Comparison of ENCODE assay signal across 13 cellular contexts in the genomic region with DNA sequence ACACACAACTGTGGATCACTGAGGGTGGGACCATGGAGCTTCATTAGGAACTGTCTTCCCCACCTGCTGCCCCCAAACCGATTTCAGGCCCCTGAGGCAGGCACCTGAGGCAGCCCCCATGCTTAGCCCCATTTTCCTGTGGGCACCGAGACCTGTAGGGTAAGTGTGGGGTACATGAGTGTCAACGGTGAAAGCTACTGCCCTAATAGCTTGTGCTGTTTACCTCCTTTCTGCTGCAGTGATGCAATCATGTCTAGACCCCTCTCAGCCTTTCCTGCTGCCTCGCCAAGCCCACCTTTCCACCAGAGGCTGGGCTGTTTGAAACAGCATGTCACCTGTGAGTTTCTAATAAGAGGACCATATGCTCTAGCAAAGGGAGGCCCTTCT. TPM values are rescaled to one million over a fixed set of nuclear protein-coding genes. Genes with fewer than 3 reads are reported as not detected.
DNase-seq lines count a peak whose midpoint lies in the region; ATAC-seq and TF ChIP-seq lines count a peak whose summit lies in the region.
"Had no signal": no experiment of that assay in that cellular context is flagged by ENCODE, and none has a peak within 500 bp of the region (broad histone marks: within the 10 kb centered on the region; RNA-seq: fewer than 3 reads in every experiment).

No MANE protein-coding gene starts in this region.

- H3K4me3 ChIP-seq in GM23338 (no peak overlapping the region), neural cell (ENCODE audit: low read length) (no peak overlapping the region), lower lobe of right lung (no peak overlapping the region)

- H3K36me3 Mint-ChIP-seq in GM23338 (ENCODE audit: low read depth): peaks cover 3% of the 10 kb centered on the region; the same call in 1 of the 3 replicates
- no peaks in the 10 kb centered on the region; the same call in 1 of the 2 replicates for H3K36me3 Mint-ChIP-seq in WTC11
- H3K36me3 Mint-ChIP-seq in glutamatergic neuron (ENCODE audit: unreplicated experiment): no peaks in the 10 kb centered on the region
- H3K36me3 Mint-ChIP-seq: CD4-positive, CD25-positive, alpha-beta regulatory T cell had no signal

- H3K36me3 ChIP-seq in GM23338 (ENCODE audit: insufficient read depth) (no peaks in the 10 kb centered on the region), neural cell (ENCODE audit: insufficient read depth, low read length) (no peaks in the 10 kb centered on the region), lower lobe of right lung (no peaks in the 10 kb centered on the region)

- ATAC-seq in GM23338 (no peak), WTC11 (no peak), lower lobe of right lung (no peak), HG03342 (IDR thresholded peaks at IDR 0.05; ENCODE audit: unreplicated experiment) (no peak)

- peaks cover 73% of the 10 kb centered on the region for H3K4me1 ChIP-seq in GM23338 (ENCODE audit: insufficient read depth)
- no peaks in the 10 kb centered on the region for H3K4me1 ChIP-seq in lower lobe of right lung

- H3K79me2 ChIP-seq in GM23338 (replicated peaks; ENCODE audit: insufficient read depth) (no peaks in the 10 kb centered on the region), neural cell (replicated peaks; ENCODE audit: insufficient read depth, low read length) (no peaks in the 10 kb centered on the region)

- H3K4me2 ChIP-seq in GM23338 (peak overlapping the region; percentile 31; the same call in 1 of the 2 replicates), neural cell (ENCODE audit: low read length) (no peak overlapping the region)

- H3K27ac Mint-ChIP-seq in GM23338: peak overlapping the region; percentile 87
- peak overlapping the region; percentile 96 for H3K27ac Mint-ChIP-seq in WTC11
- H3K27ac Mint-ChIP-seq in glutamatergic neuron (ENCODE audit: unreplicated experiment): peak overlapping the region; percentile 92
- H3K27ac Mint-ChIP-seq: CD4-positive, CD25-positive, alpha-beta regulatory T cell had no signal

- H3K9me2 ChIP-seq in GM23338 (ENCODE audit: insufficient read depth): no peaks in the 10 kb centered on the region
- no peaks in the 10 kb centered on the region for H3K9me2 ChIP-seq in neural cell (ENCODE audit: insufficient read depth, low read length)

- H3K9ac ChIP-seq in neural cell (ENCODE audit: low read length): no peak overlapping the region

- intact Hi-C loops in posterior cingulate gyrus (cut with DNase I) (no loop called here), lower lobe of right lung (cut with DNase I) (no loop called here)

- TF ChIP-seq EP300 in neural cell (conservative IDR thresholded peaks at IDR 0.05; ENCODE audit: poor library complexity, severe bottlenecking): no peak

- H4K20me1 ChIP-seq in GM23338 (replicated peaks; ENCODE audit: insufficient read depth) (no peaks in the 10 kb centered on the region), neural cell (ENCODE audit: insufficient read depth) (peaks cover 2% of the 10 kb centered on the region)

- H3K9me3 Mint-ChIP-seq in GM23338 (no peaks in the 10 kb centered on the region), WTC11 (no peaks in the 10 kb centered on the region), glutamatergic neuron (ENCODE audit: unreplicated experiment) (peaks cover 15% of the 10 kb centered on the region)

- H3K4me1 Mint-ChIP-seq in GM23338 (peaks cover 77% of the 10 kb centered on the region), WTC11 (peaks cover 82% of the 10 kb centered on the region), glutamatergic neuron (ENCODE audit: low read depth, unreplicated experiment) (peaks cover 57% of the 10 kb centered on the region)
- H3K4me1 Mint-ChIP-seq: CD4-positive, CD25-positive, alpha-beta regulatory T cell had no signal

- CTCF ChIA-PET in WTC11 (lab: Charles Lee): interaction anchor here (1.0 to 4.0 kb wide), 7 partner anchors 18 to 138 kb away, joined by 3 to 31 read pairs (median 5); no protein-coding TSS in a partner anchor

- no peaks in the 10 kb centered on the region for H3K27me3 ChIP-seq in GM23338 (ENCODE audit: insufficient read depth)
- no peaks in the 10 kb centered on the region for H3K27me3 ChIP-seq in neural cell (ENCODE audit: insufficient read depth, low read depth, low read length)
- no peaks in the 10 kb centered on the region for H3K27me3 ChIP-seq in lower lobe of right lung (ENCODE audit: low read depth)

- H3K27me3 Mint-ChIP-seq in GM23338 (ENCODE audit: insufficient read depth, low read depth, poor library complexity): peaks cover 9% of the 10 kb centered on the region
- H3K27me3 Mint-ChIP-seq in WTC11 (ENCODE audit: low read depth): peaks cover 2% of the 10 kb centered on the region; the same call in 1 of the 2 replicates
- peaks cover 9% of the 10 kb centered on the region for H3K27me3 Mint-ChIP-seq in glutamatergic neuron (ENCODE audit: unreplicated experiment)

- H3F3A ChIP-seq in GM23338 (replicated peaks; ENCODE audit: low read depth) (no peaks in the 10 kb centered on the region; the same call in 1 of the 2 replicates), neural cell (ENCODE audit: insufficient read depth, low read length, poor library complexity, severe bottlenecking) (no peaks in the 10 kb centered on the region)

- TF ChIP-seq RAD21 in neural cell (conservative IDR thresholded peaks at IDR 0.05): no peak

- H3K9me3 ChIP-seq in neural cell (ENCODE audit: low read length) (no peaks in the 10 kb centered on the region), lower lobe of right lung (no peaks in the 10 kb centered on the region)

- H3K27ac ChIP-seq in GM23338 (ENCODE audit: low read depth) (peak overlapping the region; percentile 84), neural cell (ENCODE audit: low read length) (peak overlapping the region; percentile 18), lower lobe of right lung (no peak overlapping the region)

- TF ChIP-seq CTCF in GM23338 (conservative IDR thresholded peaks at IDR 0.05; ENCODE audit: low read depth in 2 of 2): no peak
- TF ChIP-seq CTCF in WTC11 (IDR thresholded peaks at IDR 0.05): no peak
- TF ChIP-seq CTCF in glutamatergic neuron (IDR thresholded peaks at IDR 0.05; ENCODE audit: partially characterized antibody, unreplicated experiment): no peak
- TF ChIP-seq CTCF in neural cell (IDR thresholded peaks at IDR 0.05; ENCODE audit: poor library complexity, severe bottlenecking): no peak
- no peak for TF ChIP-seq CTCF in lower lobe of right lung (IDR thresholded peaks at IDR 0.05)

- DNase-seq in GM23338 (ENCODE audit: low spot score) (no peak), WTC11 (ENCODE audit: low spot score) (no peak), glutamatergic neuron (no peak), posterior cingulate gyrus (no peak), lower lobe of right lung (no peak)
- no peak for DNase-seq in effector CD4-positive, alpha-beta T cell
- DNase-seq: CD4-positive, CD25-positive, alpha-beta regulatory T cell; KG1; NCI-H1092 treated with DMSO at 0.1 percent for 48 hours; SHP77 treated with DMSO at 0.1 percent for 48 hours had no signal

- 0 out of 2 replicates have a peak overlapping the region, but pooled peaks have one; percentile 6 for H2AFZ ChIP-seq in GM23338
- no peak overlapping the region for H2AFZ ChIP-seq in neural cell (ENCODE audit: low read depth, low read length)

- POLR2A ChIA-PET in WTC11 (lab: Charles Lee): interaction anchor here (1.0 to 1.1 kb wide), 3 partner anchors 11 to 429 kb away, joined by 3 to 4 read pairs (median 3); partner anchors contain the start of gene PIK3C2B

- H3K4me3 Mint-ChIP-seq in GM23338 (peak overlapping the region; percentile 13; the same call in 2 of the 3 replicates), WTC11 (0 out of 2 replicates have a peak overlapping the region, but pooled peaks have one; percentile 8), glutamatergic neuron (ENCODE audit: unreplicated experiment) (peak overlapping the region; percentile 50)
- H3K4me3 Mint-ChIP-seq: CD4-positive, CD25-positive, alpha-beta regulatory T cell had no signal

TF ChIP-seq in GM23338, 12 proteins besides CTCF, POLR2A, EP300 and RAD21 (continues in another document):
- TF ChIP-seq CREB1 (CRISPR knock-in tag; IDR thresholded peaks at IDR 0.05; ENCODE audit: low read depth) (no peak), EZH2 (IDR thresholded peaks at IDR 0.05; ENCODE audit: low read depth, unreplicated experiment) (no peak), STAT1 (IDR thresholded peaks at IDR 0.05; ENCODE audit: unreplicated experiment) (no peak), POLR2AphosphoS5 (IDR thresholded peaks at IDR 0.05; ENCODE audit: low read depth) (no peak), NANOG (IDR thresholded peaks at IDR 0.05; ENCODE audit: borderline replicate concordance) (no peak)

TF ChIP-seq in WTC11, 78 proteins besides CTCF, POLR2A, EP300 and RAD21 (continues in another document):
- TF ChIP-seq MYBL2 (CRISPR knock-in tag; IDR thresholded peaks at IDR 0.05) (no peak), ZNF263 (CRISPR knock-in tag; IDR thresholded peaks at IDR 0.05; ENCODE audit: low read depth) (no peak), ATF1 (CRISPR knock-in tag; IDR thresholded peaks at IDR 0.05) (no peak)

TF ChIP-seq in neural cell, 6 proteins besides CTCF, POLR2A, EP300 and RAD21 (continues in another document):
- no peak for TF ChIP-seq POLR2AphosphoS5 (IDR thresholded peaks at IDR 0.05)

RNA-seq across cellular contexts. Expression of gene NFASC, which starts 53.0 kb away (rescaled TPM):
- total RNA-seq in GM23338 (2014; rRNA removed; shearing (Covaris generic)): 7.6 and 11.7 TPM in 2 replicates
- polyA plus RNA-seq in GM23338 (2016; fragmentation: Nextera tagmentation; extraction: Ambion mirVana): 3.0 and 3.9 TPM in 2 replicates
- total RNA-seq in WTC11 (2021): 20.1 to 22.3 TPM (median 21.0 TPM) in 3 replicates
- 301 TPM for total RNA-seq in glutamatergic neuron (ENCODE audit: unreplicated experiment)
- 23.9 and 34.1 TPM in 2 replicates for polyA plus RNA-seq in neural cell
- 99.3 and 114 TPM in 2 replicates for polyA minus RNA-seq in neural cell
- 12.2 TPM for total RNA-seq in lower lobe of right lung
- total RNA-seq: Calu3; CD4-positive, CD25-positive, alpha-beta regulatory T cell had no signal
- polyA plus RNA-seq: CD4-positive, CD25-positive, alpha-beta regulatory T cell had no signal

Comparison
In these comparisons a context has a peak if more than half of its experiments do, and no peak if none do; other contexts are left out.
1. RNA of gene NFASC, which starts 53.0 kb away (total RNA-seq): 301 TPM in glutamatergic neuron (single experiment); 20.1 to 22.3 TPM in WTC11, 12.2 TPM in lower lobe of right lung (single experiment) and 7.6 to 11.7 TPM in GM23338; every median in the first group is over 10 times any median in the second.
2. Peak in every context shown above with its lines, with median percentiles within 50 percentile points of each other: H3K27ac Mint-ChIP-seq and H3K4me3 Mint-ChIP-seq.